Comparison of ENCODE assay signal across 10 cellular contexts in genomic region chr3:171165986-171166385, GRCh38.
DNase-seq lines count a peak whose midpoint lies in the region; ATAC-seq and TF ChIP-seq lines count a peak whose summit lies in the region.
"Had no signal": no experiment of that assay in that cellular context is flagged by ENCODE, and none has a peak within 500 bp of the region (broad histone marks: within the 10 kb centered on the region; RNA-seq: fewer than 3 reads in every experiment).

No MANE protein-coding gene starts in this region.

- TF ChIP-seq CTCF in Calu3 (IDR thresholded peaks at IDR 0.05; ENCODE audit: unreplicated experiment) (no peak), brain (conservative IDR thresholded peaks at IDR 0.05) (no peak), GM20000 (IDR thresholded peaks at IDR 0.05; ENCODE audit: extremely low read depth, missing control alignments) (no peak)

- H3K36me3 Mint-ChIP-seq in Calu3 (ENCODE audit: insufficient read depth, unreplicated experiment) = peaks cover 6% of the 10 kb centered on the region
- peaks cover 73% of the 10 kb centered on the region for H3K36me3 Mint-ChIP-seq in brain

- no TSS peak for BruUV-seq in Calu3 (replicated peaks; lab: Mats Ljungman, UMichigan)

- H3K27me3 Mint-ChIP-seq in Calu3 (ENCODE audit: unreplicated experiment) (no peaks in the 10 kb centered on the region), brain (no peaks in the 10 kb centered on the region)

- peak; percentile 63 for ATAC-seq in GM19351 (IDR thresholded peaks at IDR 0.05; ENCODE audit: unreplicated experiment)
- peak; percentile 44 for ATAC-seq in HG03378 (IDR thresholded peaks at IDR 0.05; ENCODE audit: unreplicated experiment)
- ATAC-seq: left cardiac atrium had no signal

- DNase-seq in Calu3 = no peak
- DNase-seq in AG20443 (ENCODE audit: low spot score) = no peak
- no peak for DNase-seq in GM20000 (ENCODE audit: low spot score)
- DNase-seq in stimulated activated CD4-positive, alpha-beta T cell treated with anti-CD3 and anti-CD28 coated beads, Interleukin-12 subunit alpha, Interleukin-12 subunit beta, amount 100 ng/mL, for 4 hours = no peak
- no peak for DNase-seq in NCI-H748 treated with DMSO at 0.1 percent for 48 hours (lab: John Stamatoyannopoulos, UW)
- DNase-seq: left cardiac atrium, NCI-H1436 treated with DMSO at 0.1 percent for 48 hours had no signal

- no peaks in the 10 kb centered on the region for H3K9me3 Mint-ChIP-seq in Calu3 (ENCODE audit: low read depth, unreplicated experiment)
- peaks cover 5 to 15% (median 8%) of the 10 kb centered on the region in 5 experiments for H3K9me3 Mint-ChIP-seq in brain

- CTCF ChIA-PET in Calu3 (lab: Charles Lee) = interaction anchor here (0.6 to 1.8 kb wide), 5 partner anchors 14 to 1394 kb away, joined by 3 to 6 read pairs (median 3); no protein-coding TSS in a partner anchor

- H3K27ac Mint-ChIP-seq in Calu3 (ENCODE audit: unreplicated experiment) = peak overlapping the region; percentile 7
- peak overlapping the region in 3 of 5 experiments; percentile 3 to 64 (median 56) for H3K27ac Mint-ChIP-seq in brain

- H3K4me3 Mint-ChIP-seq in Calu3 (ENCODE audit: low read depth, unreplicated experiment) (no peak overlapping the region), brain (no peak overlapping the region)

- intact Hi-C loops in Calu3 (cut with micrococcal nuclease; ENCODE audit: unreplicated experiment) = no loop called here

- peaks cover 47% of the 10 kb centered on the region for H3K4me1 Mint-ChIP-seq in Calu3 (ENCODE audit: low read depth, unreplicated experiment)
- peaks cover 5% of the 10 kb centered on the region for H3K4me1 Mint-ChIP-seq in brain
